In genomic region chr3:11089931-11090330, GRCh38 we compare ENCODE assay signal across 24 cellular contexts.
"Had no signal": no experiment of that assay in that cellular context is flagged by ENCODE, and none has a peak within 500 bp of the region (broad histone marks: within the 10 kb centered on the region; RNA-seq: fewer than 3 reads in every experiment).

No MANE protein-coding gene starts in this region.

- H3K4me1 ChIP-seq: Peyer's patch, SJCRH30 had no signal

- H3K4me2 ChIP-seq: PC-9 had no signal

- H2AFZ ChIP-seq: PC-9 had no signal

- H3K36me3 ChIP-seq: Peyer's patch, SJCRH30 had no signal

- H3K27ac ChIP-seq: HL-60, PC-9, Peyer's patch, SJCRH30 had no signal

- H3K27me3 ChIP-seq: Peyer's patch, SJCRH30 had no signal

- H3K9me3 ChIP-seq: Peyer's patch, SJCRH30 had no signal

- DNase-seq: Karpas-422; KG1; MM.1S; NCI-H1092 treated with DMSO at 0.1 percent for 48 hours; NCI-H1436; NCI-H187; NCI-H2029; NCI-H2081 treated with DMSO at 0.1 percent for 48 hours; NCI-H2171; NCI-H226; NCI-H446; NCI-H510A; NCI-H524 treated with DMSO at 0.1 percent for 48 hours; NCI-H69; NCI-H774; NK-92 treated with Interleukin-12 subunit alpha and Interleukin-12 subunit beta, amount 100 ng/mL, for 24 hours; OCI-M1; PC-9; Peyer's patch; SHP77 treated with DMSO at 0.1 percent for 48 hours; SJCRH30 had no signal

- ATAC-seq: Right ventricle myocardium inferior, SK-N-SH treated with all-trans-retinoic acid at 6 μM for 48 hours had no signal

- H3K4me3 ChIP-seq: PC-9, Peyer's patch, SJCRH30 had no signal
